In genomic region chr1:121518726-121519041, GRCh38 we compare ENCODE assay signal across 9 cellular contexts.
DNase-seq lines count a peak whose midpoint lies in the region; ATAC-seq and TF ChIP-seq lines count a peak whose summit lies in the region.
"Had no signal": no experiment of that assay in that cellular context is flagged by ENCODE, and none has a peak within 500 bp of the region (broad histone marks: within the 10 kb centered on the region; RNA-seq: fewer than 3 reads in every experiment).

No MANE protein-coding gene starts in this region.

- peak overlapping the region in 1 of 12 donors; percentile 79 for H3K27ac ChIP-seq in heart left ventricle
- H3K27ac ChIP-seq in brain microvascular endothelial cell, result no peak overlapping the region
- H3K27ac ChIP-seq in mesenchymal stem cell (ENCODE audit: low read length, poor library complexity, severe bottlenecking), result no peak overlapping the region
- H3K27ac ChIP-seq in upper lobe of right lung, result peak overlapping the region; percentile 65

- H2AK5ac ChIP-seq in mesenchymal stem cell (ENCODE audit: low read length, severe bottlenecking), result no peak overlapping the region

- no peak overlapping the region for H2AFZ ChIP-seq in mesenchymal stem cell (ENCODE audit: low read depth, low read length)

- ATAC-seq in heart left ventricle, result no peak
- ATAC-seq in upper lobe of right lung, result no peak
- no peak for ATAC-seq in HG02678 (IDR thresholded peaks at IDR 0.05; ENCODE audit: unreplicated experiment)

- in situ Hi-C loops in brain microvascular endothelial cell (cut with HindIII; ENCODE audit: low pct_ligation_motif_present, low sequenced_read_pairs), result no loop called here

- no peak overlapping the region for H3K18ac ChIP-seq in mesenchymal stem cell (ENCODE audit: low read depth in 1 of 2, low read length in 2 of 2)

- H4K8ac ChIP-seq in mesenchymal stem cell (ENCODE audit: low read length), result peak overlapping the region; percentile 29

- DNase-seq in heart left ventricle (no peak), cardiac septum (ENCODE audit: low spot score) (no peak), brain microvascular endothelial cell (no peak), mesenchymal stem cell (no peak), upper lobe of right lung (no peak), NCI-H2029 treated with DMSO at 0.1 percent for 48 hours (lab: John Stamatoyannopoulos, UW) (no peak), COLO829 (ENCODE audit: low spot score) (no peak)
- DNase-seq: NCI-H2029 had no signal

- H3K23ac ChIP-seq in mesenchymal stem cell (ENCODE audit: low read length in 2 of 2), result no peak overlapping the region

- H4K91ac ChIP-seq in mesenchymal stem cell (ENCODE audit: low read length), result no peak overlapping the region

- H3K4me1 ChIP-seq in heart left ventricle (peaks cover 0 to 38% (median 0%) of the 10 kb centered on the region in 12 donors), mesenchymal stem cell (ENCODE audit: control insufficient read depth, insufficient read depth, low read depth, low read length) (peaks cover 8% of the 10 kb centered on the region), upper lobe of right lung (peaks cover 6% of the 10 kb centered on the region)

- H3K79me1 ChIP-seq in mesenchymal stem cell (replicated peaks; ENCODE audit: low read length, poor library complexity, severe bottlenecking), result no peaks in the 10 kb centered on the region

- peak overlapping the region; percentile 41 for H3K9ac ChIP-seq in mesenchymal stem cell (ENCODE audit: low read length)

- H3K14ac ChIP-seq in mesenchymal stem cell (ENCODE audit: low read length in 2 of 2), result no peak overlapping the region

- no peak overlapping the region for H2BK120ac ChIP-seq in mesenchymal stem cell (ENCODE audit: low read depth, low read length)

- H3K36me3 ChIP-seq in heart left ventricle (no peaks in the 10 kb centered on the region), brain microvascular endothelial cell (replicated peaks) (no peaks in the 10 kb centered on the region), mesenchymal stem cell (ENCODE audit: control insufficient read depth in 1 of 2, insufficient read depth in 2 of 2, low read depth in 1 of 2, low read length in 2 of 2) (no peaks in the 10 kb centered on the region), upper lobe of right lung (no peaks in the 10 kb centered on the region)

- WGBS in heart left ventricle, 4 donors, result 18 to 31% (median 21%) methylated on average over 8 of the region's 8 CpGs
- WGBS in mesenchymal stem cell, result 29% methylated on average over 8 of the region's 8 CpGs

- H3K9me3 ChIP-seq in heart left ventricle (peaks cover 0 to 8% (median 0%) of the 10 kb centered on the region in 12 donors), mesenchymal stem cell (ENCODE audit: control insufficient read depth, low read length) (peaks cover 2% of the 10 kb centered on the region), upper lobe of right lung (no peaks in the 10 kb centered on the region)

- no peak overlapping the region for H2BK5ac ChIP-seq in mesenchymal stem cell (ENCODE audit: low read depth, low read length, poor library complexity, severe bottlenecking)

- no peak overlapping the region for H2BK12ac ChIP-seq in mesenchymal stem cell (ENCODE audit: low read length in 2 of 2)

- no peak overlapping the region for H2BK15ac ChIP-seq in mesenchymal stem cell (ENCODE audit: low read depth, poor library complexity, severe bottlenecking)

- H3K27me3 ChIP-seq in heart left ventricle (peaks cover 7 to 62% (median 23%) of the 10 kb centered on the region in 9 donors), brain microvascular endothelial cell (replicated peaks) (peaks cover 18% of the 10 kb centered on the region), mesenchymal stem cell (ENCODE audit: control insufficient read depth in 1 of 2, insufficient read depth in 1 of 2, low read length in 2 of 2) (peaks cover 0 to 42% of the 10 kb centered on the region in 2 experiments), upper lobe of right lung (peaks cover 17% of the 10 kb centered on the region)

- H3K4me3 ChIP-seq in heart left ventricle, result peak overlapping the region in 9 of 12 donors; percentile 16 to 71 (median 49)
- peak overlapping the region; percentile 44 for H3K4me3 ChIP-seq in brain microvascular endothelial cell (ENCODE audit: low read depth, low read length)
- peak overlapping the region; percentile 66 to 74 for H3K4me3 ChIP-seq in mesenchymal stem cell (ENCODE audit: insufficient read depth in 1 of 2, low read depth in 1 of 2, low read length in 2 of 2)
- peak overlapping the region; percentile 55 for H3K4me3 ChIP-seq in upper lobe of right lung

- TF ChIP-seq CTCF in heart left ventricle (IDR thresholded peaks at IDR 0.05) (no peak), brain microvascular endothelial cell (IDR thresholded peaks at IDR 0.05; ENCODE audit: low read depth, low read length, missing control alignments) (no peak), upper lobe of right lung (IDR thresholded peaks at IDR 0.05) (no peak)

- H3K4ac ChIP-seq in mesenchymal stem cell (ENCODE audit: low read depth in 1 of 2, low read length in 2 of 2), result no peak overlapping the region

- no peak for TF ChIP-seq POLR2A in heart left ventricle (IDR thresholded peaks at IDR 0.05)

- peak overlapping the region; percentile 89 for H3K4me2 ChIP-seq in mesenchymal stem cell (ENCODE audit: low read length, poor library complexity, severe bottlenecking)

- intact Hi-C loops in heart left ventricle (cut with DNase I) (no loop called here), cardiac septum (cut with DNase I) (no loop called here), upper lobe of right lung (cut with DNase I) (no loop called here)
